Comparison of ENCODE assay signal across 7 cellular contexts in the genomic region with DNA sequence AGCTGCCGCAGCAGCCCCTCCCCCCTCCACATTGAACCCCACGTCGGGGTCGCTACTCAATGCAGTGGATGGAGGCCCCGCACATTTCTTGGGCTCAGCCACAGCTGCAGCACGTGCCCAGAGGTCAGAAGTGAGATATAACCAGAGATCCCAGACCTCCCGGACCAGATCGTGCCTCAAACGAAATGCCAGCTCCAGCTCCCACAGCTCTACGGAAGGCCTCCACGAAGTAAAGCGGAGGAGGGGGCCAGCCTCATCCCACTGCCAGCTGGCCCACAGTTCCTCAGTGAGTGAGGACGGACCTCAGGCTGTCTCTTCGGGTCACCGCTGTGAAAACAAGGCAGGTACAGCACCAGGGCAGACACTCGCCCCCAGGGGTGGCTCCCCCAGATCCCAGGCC.
DNase-seq lines count a peak whose midpoint lies in the region; ATAC-seq and TF ChIP-seq lines count a peak whose summit lies in the region.
"Not testable (repeated sequence)": the region's sequence is repeated elsewhere in the genome, so short reads cannot be mapped to it uniquely, and the experiment has no call there.

No MANE protein-coding gene starts in this region.

- in situ Hi-C loops in IMR-90 (cut with MboI; ENCODE audit: low sequenced_read_pairs): not testable (repeated sequence)

- POLR2A ChIA-PET in IMR-90 (lab: Charles Lee; ENCODE audit: unreplicated experiment): not testable (repeated sequence)

- not testable (repeated sequence) for H3K79me1 ChIP-seq in IMR-90 (ENCODE audit: low read depth in 1 of 2, low read length in 2 of 2)

- not testable (repeated sequence) for H3K4me2 ChIP-seq in IMR-90 (ENCODE audit: low read depth, low read length)

- dilution Hi-C loops in IMR-90 (cut with HindIII; ENCODE audit: low sequenced_read_pairs, unreplicated experiment): not testable (repeated sequence)

- H3K14ac ChIP-seq in IMR-90 (replicated peaks; ENCODE audit: low read depth, low read length): not testable (repeated sequence)

- H2BK15ac ChIP-seq in IMR-90 (ENCODE audit: low read depth, low read length): not testable (repeated sequence)

- not testable (repeated sequence) for H4K91ac ChIP-seq in IMR-90 (ENCODE audit: insufficient read depth, low read depth, low read length)

- H3K36me3 Mint-ChIP-seq in chondrocyte (ENCODE audit: low read depth); nephron progenitor cell (ENCODE audit: low read depth): not testable (repeated sequence)

- not testable (repeated sequence) for H2BK120ac ChIP-seq in IMR-90 (ENCODE audit: low read depth, low read length)

- not testable (repeated sequence) for H2AK5ac ChIP-seq in IMR-90 (ENCODE audit: low read depth, low read length)

- not testable (repeated sequence) for H3K23ac ChIP-seq in IMR-90 (ENCODE audit: low read depth, low read length)

- not testable (repeated sequence) for H2AK9ac ChIP-seq in IMR-90 (replicated peaks; ENCODE audit: low read depth, low read length, poor library complexity)

- H3K4me3 Mint-ChIP-seq in chondrocyte (ENCODE audit: unreplicated experiment); nephron progenitor cell: not testable (repeated sequence)

- not testable (repeated sequence) for TF ChIP-seq RAD21 in IMR-90 (IDR thresholded peaks at IDR 0.05; ENCODE audit: low read length)

- H2BK20ac ChIP-seq in IMR-90 (ENCODE audit: low read depth, low read length): not testable (repeated sequence)

- CTCF ChIA-PET in IMR-90 (lab: Yijun Ruan, JAX): not testable (repeated sequence)

- not testable (repeated sequence) for H3K27ac Mint-ChIP-seq in chondrocyte (ENCODE audit: unreplicated experiment)
- peak overlapping the region; percentile 54 for H3K27ac Mint-ChIP-seq in nephron progenitor cell

- not testable (repeated sequence) for ATAC-seq in IMR-90 (ENCODE audit: low read depth); left cardiac atrium

- BruUV-seq in IMR-90 (replicated peaks; lab: Mats Ljungman, UMichigan): not testable (repeated sequence)

- H3K9me1 ChIP-seq in IMR-90 (ENCODE audit: insufficient read depth, low read length): not testable (repeated sequence)

- H3K9ac ChIP-seq in IMR-90 (ENCODE audit: low read depth, low read length): not testable (repeated sequence)

- H3K9me3 ChIP-seq in IMR-90 (ENCODE audit: control insufficient read depth, insufficient read depth, low read length); spleen: not testable (repeated sequence)

- H4K8ac ChIP-seq in IMR-90 (ENCODE audit: low read depth in 2 of 2, low read length in 2 of 2): not testable (repeated sequence)

- not testable (repeated sequence) for H4K5ac ChIP-seq in IMR-90 (ENCODE audit: low read depth, low read length)

- not testable (repeated sequence) for H2AFZ ChIP-seq in IMR-90 (replicated peaks; ENCODE audit: low read length, poor library complexity)

- intact Hi-C loops in IMR-90 (cut with micrococcal nuclease); left cardiac atrium (cut with DNase I); spleen (cut with DNase I; ENCODE audit: low total_unique reads): not testable (repeated sequence)

- H3K4me3 ChIP-seq in IMR-90 (ENCODE audit: insufficient read depth, low read depth, low read length); spleen: not testable (repeated sequence)

- peak; percentile 0 for DNase-seq in IMR-90
- peak; percentile 13 for DNase-seq in activated CD8-positive, alpha-beta memory T cell treated with anti-CD3 and anti-CD28 coated beads, Interleukin-2, amount 50 U/mL, for 4 hours
- DNase-seq in chondrocyte (ENCODE audit: low spot score): peak; percentile 32
- peak; percentile 6 for DNase-seq in left cardiac atrium
- DNase-seq in left kidney (ENCODE audit: low read depth, low spot score): peak; percentile 68
- DNase-seq in nephron progenitor cell: not testable (repeated sequence)
- peak; percentile 70 for DNase-seq in spleen

- TF ChIP-seq POLR2A in IMR-90 (IDR thresholded peaks at IDR 0.05; ENCODE audit: low read depth, low read length); spleen (IDR thresholded peaks at IDR 0.05): not testable (repeated sequence)

- not testable (repeated sequence) for H3K4ac ChIP-seq in IMR-90 (ENCODE audit: low read depth, low read length)

- not testable (repeated sequence) for H3K18ac ChIP-seq in IMR-90 (ENCODE audit: low read depth, low read length)

- H3K4me1 Mint-ChIP-seq in chondrocyte (ENCODE audit: low read depth); nephron progenitor cell: not testable (repeated sequence)

- WGBS in IMR-90 (ENCODE audit: extremely low coverage in 2 of 2, insufficient read length in 1 of 2), 2 experiments: 90% methylated on average over 2 of the region's 16 CpGs; no CpG with 5 or more reads in 1 of the 2 experiments
- WGBS in spleen, 5 donors: 85 to 96% (median 87%) methylated on average over 5 to 10 of the region's 16 CpGs; no CpG with 5 or more reads in 2 of the 5 donors

- H3K56ac ChIP-seq in IMR-90 (ENCODE audit: extremely low read depth, insufficient read depth, low read length): not testable (repeated sequence)

- H2BK5ac ChIP-seq in IMR-90 (ENCODE audit: low read depth, low read length, poor library complexity, severe bottlenecking): not testable (repeated sequence)

- not testable (repeated sequence) for H3K27me3 Mint-ChIP-seq in chondrocyte (ENCODE audit: low read depth); nephron progenitor cell (ENCODE audit: low read depth, poor library complexity)

- not testable (repeated sequence) for H3K4me1 ChIP-seq in IMR-90 (ENCODE audit: control insufficient read depth, insufficient read depth, low read length); spleen

- not testable (repeated sequence) for H3K27ac ChIP-seq in IMR-90 (ENCODE audit: insufficient read depth, low read length); spleen

- H3K27me3 ChIP-seq in IMR-90 (ENCODE audit: control insufficient read depth, insufficient read depth, low read length); spleen (replicated peaks in 1 of 7): not testable (repeated sequence)

- H3K36me3 ChIP-seq in IMR-90 (ENCODE audit: control insufficient read depth, insufficient read depth, low read length); spleen: not testable (repeated sequence)

- H3K9me3 Mint-ChIP-seq in chondrocyte (ENCODE audit: low read depth); nephron progenitor cell: not testable (repeated sequence)

- not testable (repeated sequence) for TF ChIP-seq CTCF in IMR-90 (conservative IDR thresholded peaks at IDR 0.05; ENCODE audit: low read depth, low read length); chondrocyte (IDR thresholded peaks at IDR 0.05); nephron progenitor cell (IDR thresholded peaks at IDR 0.05); spleen (IDR thresholded peaks at IDR 0.05 in 8 of 11, conservative IDR thresholded peaks at IDR 0.05 in 3 of 11)

- not testable (repeated sequence) for H4K20me1 ChIP-seq in IMR-90 (ENCODE audit: insufficient read depth, low read length)
